ENCODE assay signal across 8 cellular contexts in the genomic region with DNA sequence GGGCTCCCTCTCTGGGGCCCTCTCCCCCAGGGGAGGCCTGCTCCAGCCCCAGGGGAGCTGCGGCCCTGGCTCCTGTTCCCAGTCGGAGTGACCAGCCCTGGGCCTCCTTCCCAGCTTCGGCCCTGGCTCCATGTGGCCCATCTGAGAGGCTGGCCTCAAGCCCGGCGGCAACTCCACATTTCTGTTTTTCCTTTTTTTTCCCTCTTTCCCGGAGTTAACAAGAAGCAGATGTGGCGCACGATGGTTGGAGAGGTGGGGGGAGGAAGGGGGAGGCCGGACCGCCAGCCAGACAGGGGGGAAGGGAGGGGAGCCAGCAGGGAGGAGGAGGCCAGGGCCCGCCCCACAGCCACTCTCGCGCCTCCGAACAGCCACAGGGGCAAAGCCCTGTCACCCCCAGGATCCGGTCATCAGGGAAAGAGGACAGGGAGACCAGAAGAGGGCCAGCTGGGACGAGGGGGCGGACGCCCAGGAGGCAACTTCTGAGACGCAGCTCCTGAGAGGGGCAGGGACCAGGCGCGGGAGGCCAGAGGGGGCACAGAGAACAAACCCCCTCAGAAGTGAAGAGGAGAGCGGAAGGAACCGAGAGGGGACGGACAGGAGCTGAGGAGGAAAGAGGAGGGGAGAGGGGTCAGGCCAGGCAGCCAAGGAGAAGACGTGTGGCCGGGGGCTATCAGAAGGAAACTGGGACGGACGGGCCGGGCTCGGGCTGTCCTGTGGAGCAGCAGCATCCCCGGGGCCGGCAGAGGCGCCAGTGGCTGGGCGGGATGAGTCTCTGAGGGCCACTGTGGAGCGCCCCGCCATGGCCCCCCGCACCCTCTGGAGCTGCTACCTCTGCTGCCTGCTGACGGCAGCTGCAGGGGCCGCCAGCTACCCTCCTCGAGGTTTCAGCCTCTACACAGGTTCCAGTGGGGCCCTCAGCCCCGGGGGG. TPM values are rescaled to one million over a fixed set of nuclear protein-coding genes. Genes with fewer than 3 reads are reported as not detected.
DNase-seq lines count a peak whose midpoint lies in the region; ATAC-seq and TF ChIP-seq lines count a peak whose summit lies in the region.

TSS of gene EMILIN1 (plus strand) at position 349 of the 928 bp plus-strand sequence. CDS start at position 800, 451 bp downstream.

- H3K36me3 Mint-ChIP-seq in T-helper 1 cell treated with Interleukin-12 subunit alpha and Interleukin-12 subunit beta and Interleukin-4 antibody, amounts not matched to agents 30 μg/mL and 1 μg/mL, for 36 hours (ENCODE audit: low read depth): peaks cover 4% of the 10 kb centered on the region
- no peaks in the 10 kb centered on the region for H3K36me3 Mint-ChIP-seq in mesothelial cell of epicardium

- peak within 1 kb of the TSS; percentile 67 for H3K27ac Mint-ChIP-seq in T-helper 1 cell treated with Interleukin-12 subunit alpha and Interleukin-12 subunit beta and Interleukin-4 antibody, amounts not matched to agents 30 μg/mL and 1 μg/mL, for 36 hours
- H3K27ac Mint-ChIP-seq in mesothelial cell of epicardium: peak within 1 kb of the TSS; percentile 90

- peak in 1 of 4 donors; percentile 54 for TF ChIP-seq POLR2A in upper lobe of left lung (IDR thresholded peaks at IDR 0.05)

- no peaks in the 10 kb centered on the region for H3K9me3 Mint-ChIP-seq in T-helper 1 cell treated with Interleukin-12 subunit alpha and Interleukin-12 subunit beta and Interleukin-4 antibody, amounts not matched to agents 30 μg/mL and 1 μg/mL, for 36 hours
- no peaks in the 10 kb centered on the region for H3K9me3 Mint-ChIP-seq in mesothelial cell of epicardium

- DNase-seq in T-helper 1 cell (no peak), mesothelial cell of epicardium (ENCODE audit: low spot score in 2 of 2, unreplicated experiment in 2 of 2) (peak; percentile 69 to 74), upper lobe of left lung (peak; percentile 51 to 89), NCI-H82 treated with DMSO at 0.1 percent for 48 hours (lab: John Stamatoyannopoulos, UW; ENCODE audit: unreplicated experiment) (no peak)
- no peak for DNase-seq in stimulated activated naive CD4-positive, alpha-beta T cell treated with Interleukin-2 at 50 U/mL for 16 hours (lab: John Stamatoyannopoulos, UW)

- H3K27me3 Mint-ChIP-seq in T-helper 1 cell treated with Interleukin-12 subunit alpha and Interleukin-12 subunit beta and Interleukin-4 antibody, amounts not matched to agents 30 μg/mL and 1 μg/mL, for 36 hours (ENCODE audit: low read depth): no peaks in the 10 kb centered on the region
- no peaks in the 10 kb centered on the region for H3K27me3 Mint-ChIP-seq in mesothelial cell of epicardium (ENCODE audit: low read depth)

- H3K9me3 ChIP-seq in ectodermal cell (ENCODE audit: control insufficient read depth, low read length): no peaks in the 10 kb centered on the region
- H3K9me3 ChIP-seq in upper lobe of left lung: no peaks in the 10 kb centered on the region

- H3K27ac ChIP-seq in ectodermal cell (ENCODE audit: insufficient read depth, low read depth, low read length, poor library complexity, severe bottlenecking) (peak within 1 kb of the TSS; percentile 16), upper lobe of left lung (peak within 1 kb of the TSS; percentile 67 to 96 (median 80))

- H3K4me1 ChIP-seq in ectodermal cell (ENCODE audit: control insufficient read depth, insufficient read depth, low read length) (peaks cover 25% of the 10 kb centered on the region), upper lobe of left lung (peaks cover 30 to 42% (median 35%) of the 10 kb centered on the region in 4 donors)

- H3K27me3 ChIP-seq in ectodermal cell (ENCODE audit: control insufficient read depth, insufficient read depth, low read length, poor library complexity, severe bottlenecking) (no peaks in the 10 kb centered on the region), upper lobe of left lung (no peaks in the 10 kb centered on the region)

- TF ChIP-seq CTCF in mesothelial cell of epicardium (IDR thresholded peaks at IDR 0.05; ENCODE audit: unreplicated experiment): no peak
- no peak for TF ChIP-seq CTCF in upper lobe of left lung (IDR thresholded peaks at IDR 0.05)

- no peak for TF ChIP-seq EP300 in upper lobe of left lung (IDR thresholded peaks at IDR 0.05)

- H3K36me3 ChIP-seq in ectodermal cell (ENCODE audit: control insufficient read depth, insufficient read depth, low read length): no peaks in the 10 kb centered on the region
- no peaks in the 10 kb centered on the region for H3K36me3 ChIP-seq in upper lobe of left lung

- ATAC-seq in upper lobe of left lung (ENCODE audit: low FRiP score in 2 of 2) (peak; percentile 54 to 89), GM19351 (IDR thresholded peaks at IDR 0.05; ENCODE audit: unreplicated experiment) (no peak)

- peaks cover 50% of the 10 kb centered on the region for H3K4me1 Mint-ChIP-seq in T-helper 1 cell treated with Interleukin-12 subunit alpha and Interleukin-12 subunit beta and Interleukin-4 antibody, amounts not matched to agents 30 μg/mL and 1 μg/mL, for 36 hours (ENCODE audit: low read depth)
- peaks cover 57% of the 10 kb centered on the region for H3K4me1 Mint-ChIP-seq in mesothelial cell of epicardium

- no peak within 1 kb of the TSS for H3K4me3 Mint-ChIP-seq in T-helper 1 cell treated with Interleukin-12 subunit alpha and Interleukin-12 subunit beta and Interleukin-4 antibody, amounts not matched to agents 30 μg/mL and 1 μg/mL, for 36 hours
- H3K4me3 Mint-ChIP-seq in mesothelial cell of epicardium: peak within 1 kb of the TSS; percentile 77

- no peak within 1 kb of the TSS for H3K4me3 ChIP-seq in ectodermal cell (ENCODE audit: insufficient read depth, low read depth, low read length)
- H3K4me3 ChIP-seq in upper lobe of left lung: peak within 1 kb of the TSS; percentile 31 to 52 (median 43)

- WGBS in ectodermal cell, 2 experiments: 69 to 71% methylated on average over 40 to 41 of the region's 41 CpGs
- 48 to 51% methylated on average over 32 to 39 of the region's 41 CpGs for WGBS in upper lobe of left lung, 2 donors

RNA-seq across cellular contexts. Expression of gene EMILIN1, which starts in this region (rescaled TPM):
- 9.7 TPM for polyA plus RNA-seq in ectodermal cell (2013, experiment 1 of 4)
- polyA plus RNA-seq in ectodermal cell (2013, experiment 2 of 4): 8.2 TPM
- polyA plus RNA-seq in ectodermal cell (2013, experiment 3 of 4): 7.8 TPM
- polyA plus RNA-seq in ectodermal cell (2013, experiment 4 of 4): 8.5 TPM
- total RNA-seq in mesothelial cell of epicardium: 170 to 179 TPM (median 172 TPM) in 3 replicates
- total RNA-seq in upper lobe of left lung: 100 to 1,000 TPM in 2 of 6 donors, 10 to 100 TPM in 4; 20.7 to 158 (median 49.0) TPM

Comparison
In these comparisons a context has a peak if more than half of its experiments do, and no peak if none do; other contexts are left out.
1. DNase-seq: peak in mesothelial cell of epicardium (2 of 2) and upper lobe of left lung (2 of 2); none in T-helper 1 cell (0 of 5), NCI-H82 treated with DMSO at 0.1 percent for 48 hours (single experiment) and stimulated activated naive CD4-positive, alpha-beta T cell treated with Interleukin-2 at 50 U/mL for 16 hours (single experiment).